In genomic region chr4:91345632-91346031, GRCh38 we compare ENCODE assay signal across 21 cellular contexts.
"Had no signal": no experiment of that assay in that cellular context is flagged by ENCODE, and none has a peak within 500 bp of the region (broad histone marks: within the 10 kb centered on the region; RNA-seq: fewer than 3 reads in every experiment).

No MANE protein-coding gene starts in this region.

- H3K36me3 ChIP-seq: heart left ventricle, left lung, right atrium auricular region had no signal

- H3K4me3 Mint-ChIP-seq: activated CD8-positive, alpha-beta memory T cell treated with anti-CD3 and anti-CD28 coated beads, Interleukin-2, amount 10 ng/mL, durations not matched to agents 7 days and 5 days; activated T-cell treated with anti-CD3 and anti-CD28 coated beads, Interleukin-2, amount 50 U/mL, for 24 hours; natural killer cell had no signal

- H3K9me3 ChIP-seq: body of pancreas, heart left ventricle, left lung, right atrium auricular region had no signal

- H3K27ac Mint-ChIP-seq: activated CD8-positive, alpha-beta memory T cell treated with anti-CD3 and anti-CD28 coated beads, Interleukin-2, amount 10 ng/mL, durations not matched to agents 7 days and 5 days; activated naive CD4-positive, alpha-beta T cell treated with anti-CD3 and anti-CD28 coated beads, Interleukin-2, amount 50 U/mL, for 72 hours; activated T-cell treated with anti-CD3 and anti-CD28 coated beads, Interleukin-2, amount 50 U/mL, for 24 hours; natural killer cell had no signal

- H3K4me1 ChIP-seq: body of pancreas, foreskin keratinocyte, heart left ventricle, left lung, right atrium auricular region had no signal

- FAIRE-seq: endothelial cell of umbilical vein had no signal

- H3K4me3 ChIP-seq: body of pancreas, coronary artery, heart left ventricle, left lung, right atrium auricular region, skin epidermis had no signal

- DNase-seq: activated CD4-positive, alpha-beta T cell treated with anti-CD3 and anti-CD28 coated beads, Interleukin-2, amount 50 U/mL, for 4 hours; activated CD8-positive, alpha-beta memory T cell treated with anti-CD3 and anti-CD28 coated beads, Interleukin-2, amount 10 ng/mL, durations not matched to agents 7 days and 5 days; activated effector memory CD4-positive, alpha-beta T cell treated with anti-CD3 and anti-CD28 coated beads, Interleukin-2, amount 50 U/mL, for 16 hours; activated T-cell treated with anti-CD3 and anti-CD28 coated beads, Interleukin-2, amount 50 U/mL, for 24 hours; amniotic stem cell; body of pancreas; central memory CD4-positive, alpha-beta T cell; effector CD4-positive, alpha-beta T cell; foreskin keratinocyte; heart left ventricle; islet precursor cell; left lung; natural killer cell; substantia nigra; trophoblast cell had no signal

- H3K36me3 Mint-ChIP-seq: activated CD8-positive, alpha-beta memory T cell treated with anti-CD3 and anti-CD28 coated beads, Interleukin-2, amount 10 ng/mL, durations not matched to agents 7 days and 5 days; activated naive CD4-positive, alpha-beta T cell treated with anti-CD3 and anti-CD28 coated beads, Interleukin-2, amount 50 U/mL, for 72 hours; natural killer cell had no signal

- H3K27me3 Mint-ChIP-seq: activated CD8-positive, alpha-beta memory T cell treated with anti-CD3 and anti-CD28 coated beads, Interleukin-2, amount 10 ng/mL, durations not matched to agents 7 days and 5 days; activated T-cell treated with anti-CD3 and anti-CD28 coated beads, Interleukin-2, amount 50 U/mL, for 24 hours had no signal

- H3K27me3 ChIP-seq: body of pancreas, foreskin keratinocyte, heart left ventricle, left lung, right atrium auricular region had no signal

- H3K4me1 Mint-ChIP-seq: activated CD8-positive, alpha-beta memory T cell treated with anti-CD3 and anti-CD28 coated beads, Interleukin-2, amount 10 ng/mL, durations not matched to agents 7 days and 5 days; natural killer cell had no signal

- H3K27ac ChIP-seq: body of pancreas, coronary artery, foreskin keratinocyte, heart left ventricle, left lung, right atrium auricular region, skin epidermis had no signal

- ATAC-seq: activated CD4-positive, CD25-positive, alpha-beta regulatory T cell treated with anti-CD3 and anti-CD28 coated beads, Interleukin-2, amount 50 U/mL, for 24 hours; activated CD8-positive, alpha-beta memory T cell treated with anti-CD3 and anti-CD28 coated beads, Interleukin-2, amount 10 ng/mL, durations not matched to agents 7 days and 5 days; activated naive CD4-positive, alpha-beta T cell treated with anti-CD3 and anti-CD28 coated beads, Interleukin-2, amount 50 U/mL, for 72 hours; body of pancreas; foreskin keratinocyte; heart left ventricle; left lung; natural killer cell had no signal
